ENCODE assay signal across 1 cellular context in the genomic region with DNA sequence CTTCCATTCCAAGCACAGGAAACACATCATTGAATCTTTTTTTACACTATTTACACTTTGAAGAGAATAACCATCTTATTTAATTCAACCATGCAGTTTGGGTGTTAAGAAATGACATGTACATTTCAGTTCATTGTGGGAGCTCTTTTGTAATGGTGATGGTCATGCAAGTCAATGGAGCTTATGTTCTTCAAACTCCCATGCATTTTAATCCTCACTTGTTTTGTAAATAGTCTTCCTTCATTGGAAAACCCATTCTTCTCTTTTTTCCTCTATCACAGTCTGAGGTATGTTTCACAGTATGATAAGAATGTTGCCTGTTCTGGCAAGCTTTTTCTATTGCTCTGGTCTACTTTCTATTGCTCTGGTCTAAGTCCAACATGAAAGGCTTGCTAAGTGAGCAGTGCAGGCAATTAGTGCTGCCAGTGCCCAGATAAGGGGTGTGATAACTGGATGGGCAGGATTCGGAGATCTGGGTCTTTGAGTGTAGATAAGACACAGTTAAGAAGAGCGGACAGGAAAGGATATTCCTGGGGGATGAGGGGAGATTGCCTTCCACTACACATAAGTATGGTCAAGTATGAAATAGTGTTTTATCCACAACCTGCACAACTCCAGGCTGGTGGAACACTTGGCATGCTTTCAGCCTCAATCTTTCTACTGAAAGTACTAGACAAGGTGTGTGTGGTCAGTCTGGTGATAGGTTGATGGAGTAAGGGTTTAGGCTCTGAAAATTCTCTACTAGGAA.
A peak's percentile ranks its signal among the peaks of the same experiment; 100 is the strongest.
TF ChIP-seq lines count a peak whose summit lies in the region.

No MANE protein-coding gene starts in this region.

TF ChIP-seq in GM12878, 131 proteins besides CTCF, POLR2A, EP300 and RAD21:
- TF ChIP-seq, protein P1, sequence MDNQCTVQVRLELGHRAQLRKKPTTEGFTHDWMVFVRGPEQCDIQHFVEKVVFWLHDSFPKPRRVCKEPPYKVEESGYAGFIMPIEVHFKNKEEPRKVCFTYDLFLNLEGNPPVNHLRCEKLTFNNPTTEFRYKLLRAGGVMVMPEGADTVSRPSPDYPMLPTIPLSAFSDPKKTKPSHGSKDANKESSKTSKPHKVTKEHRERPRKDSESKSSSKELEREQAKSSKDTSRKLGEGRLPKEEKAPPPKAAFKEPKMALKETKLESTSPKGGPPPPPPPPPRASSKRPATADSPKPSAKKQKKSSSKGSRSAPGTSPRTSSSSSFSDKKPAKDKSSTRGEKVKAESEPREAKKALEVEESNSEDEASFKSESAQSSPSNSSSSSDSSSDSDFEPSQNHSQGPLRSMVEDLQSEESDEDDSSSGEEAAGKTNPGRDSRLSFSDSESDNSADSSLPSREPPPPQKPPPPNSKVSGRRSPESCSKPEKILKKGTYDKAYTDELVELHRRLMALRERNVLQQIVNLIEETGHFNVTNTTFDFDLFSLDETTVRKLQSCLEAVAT (IDR thresholded peaks at IDR 0.05), result 0 out of 2 replicates have a peak, but pooled peaks have one; percentile 21
- TF ChIP-seq SUPT20H (IDR thresholded peaks at IDR 0.05; ENCODE audit: borderline replicate concordance, control insufficient read depth, low read depth, low read length), result no peak
